2 cellular contexts compared by ENCODE assay signal in the genomic region with DNA sequence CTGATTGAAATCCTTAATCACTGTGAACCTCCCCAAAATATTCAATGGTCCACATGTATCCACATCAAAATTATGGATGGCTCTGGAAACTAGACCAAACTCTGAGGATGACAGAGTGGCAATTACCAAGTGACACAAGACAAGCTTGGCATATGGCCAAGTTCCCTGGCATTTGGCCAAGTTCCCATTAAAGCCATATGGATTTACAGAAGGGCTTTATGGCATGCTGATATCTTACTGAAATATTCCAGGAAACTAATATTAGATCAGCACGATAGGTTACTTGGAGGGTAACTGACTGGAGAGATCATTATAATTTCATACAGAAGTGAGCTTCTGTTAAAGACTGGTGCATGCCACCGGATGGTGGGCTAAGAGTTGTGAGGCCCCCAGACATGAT.
TF ChIP-seq lines count a peak whose summit lies in the region.

No MANE protein-coding gene starts in this region.

TF ChIP-seq in GM23338, 12 proteins besides CTCF, POLR2A, EP300 and RAD21 (continued from another document):
- TF ChIP-seq, protein P1, sequence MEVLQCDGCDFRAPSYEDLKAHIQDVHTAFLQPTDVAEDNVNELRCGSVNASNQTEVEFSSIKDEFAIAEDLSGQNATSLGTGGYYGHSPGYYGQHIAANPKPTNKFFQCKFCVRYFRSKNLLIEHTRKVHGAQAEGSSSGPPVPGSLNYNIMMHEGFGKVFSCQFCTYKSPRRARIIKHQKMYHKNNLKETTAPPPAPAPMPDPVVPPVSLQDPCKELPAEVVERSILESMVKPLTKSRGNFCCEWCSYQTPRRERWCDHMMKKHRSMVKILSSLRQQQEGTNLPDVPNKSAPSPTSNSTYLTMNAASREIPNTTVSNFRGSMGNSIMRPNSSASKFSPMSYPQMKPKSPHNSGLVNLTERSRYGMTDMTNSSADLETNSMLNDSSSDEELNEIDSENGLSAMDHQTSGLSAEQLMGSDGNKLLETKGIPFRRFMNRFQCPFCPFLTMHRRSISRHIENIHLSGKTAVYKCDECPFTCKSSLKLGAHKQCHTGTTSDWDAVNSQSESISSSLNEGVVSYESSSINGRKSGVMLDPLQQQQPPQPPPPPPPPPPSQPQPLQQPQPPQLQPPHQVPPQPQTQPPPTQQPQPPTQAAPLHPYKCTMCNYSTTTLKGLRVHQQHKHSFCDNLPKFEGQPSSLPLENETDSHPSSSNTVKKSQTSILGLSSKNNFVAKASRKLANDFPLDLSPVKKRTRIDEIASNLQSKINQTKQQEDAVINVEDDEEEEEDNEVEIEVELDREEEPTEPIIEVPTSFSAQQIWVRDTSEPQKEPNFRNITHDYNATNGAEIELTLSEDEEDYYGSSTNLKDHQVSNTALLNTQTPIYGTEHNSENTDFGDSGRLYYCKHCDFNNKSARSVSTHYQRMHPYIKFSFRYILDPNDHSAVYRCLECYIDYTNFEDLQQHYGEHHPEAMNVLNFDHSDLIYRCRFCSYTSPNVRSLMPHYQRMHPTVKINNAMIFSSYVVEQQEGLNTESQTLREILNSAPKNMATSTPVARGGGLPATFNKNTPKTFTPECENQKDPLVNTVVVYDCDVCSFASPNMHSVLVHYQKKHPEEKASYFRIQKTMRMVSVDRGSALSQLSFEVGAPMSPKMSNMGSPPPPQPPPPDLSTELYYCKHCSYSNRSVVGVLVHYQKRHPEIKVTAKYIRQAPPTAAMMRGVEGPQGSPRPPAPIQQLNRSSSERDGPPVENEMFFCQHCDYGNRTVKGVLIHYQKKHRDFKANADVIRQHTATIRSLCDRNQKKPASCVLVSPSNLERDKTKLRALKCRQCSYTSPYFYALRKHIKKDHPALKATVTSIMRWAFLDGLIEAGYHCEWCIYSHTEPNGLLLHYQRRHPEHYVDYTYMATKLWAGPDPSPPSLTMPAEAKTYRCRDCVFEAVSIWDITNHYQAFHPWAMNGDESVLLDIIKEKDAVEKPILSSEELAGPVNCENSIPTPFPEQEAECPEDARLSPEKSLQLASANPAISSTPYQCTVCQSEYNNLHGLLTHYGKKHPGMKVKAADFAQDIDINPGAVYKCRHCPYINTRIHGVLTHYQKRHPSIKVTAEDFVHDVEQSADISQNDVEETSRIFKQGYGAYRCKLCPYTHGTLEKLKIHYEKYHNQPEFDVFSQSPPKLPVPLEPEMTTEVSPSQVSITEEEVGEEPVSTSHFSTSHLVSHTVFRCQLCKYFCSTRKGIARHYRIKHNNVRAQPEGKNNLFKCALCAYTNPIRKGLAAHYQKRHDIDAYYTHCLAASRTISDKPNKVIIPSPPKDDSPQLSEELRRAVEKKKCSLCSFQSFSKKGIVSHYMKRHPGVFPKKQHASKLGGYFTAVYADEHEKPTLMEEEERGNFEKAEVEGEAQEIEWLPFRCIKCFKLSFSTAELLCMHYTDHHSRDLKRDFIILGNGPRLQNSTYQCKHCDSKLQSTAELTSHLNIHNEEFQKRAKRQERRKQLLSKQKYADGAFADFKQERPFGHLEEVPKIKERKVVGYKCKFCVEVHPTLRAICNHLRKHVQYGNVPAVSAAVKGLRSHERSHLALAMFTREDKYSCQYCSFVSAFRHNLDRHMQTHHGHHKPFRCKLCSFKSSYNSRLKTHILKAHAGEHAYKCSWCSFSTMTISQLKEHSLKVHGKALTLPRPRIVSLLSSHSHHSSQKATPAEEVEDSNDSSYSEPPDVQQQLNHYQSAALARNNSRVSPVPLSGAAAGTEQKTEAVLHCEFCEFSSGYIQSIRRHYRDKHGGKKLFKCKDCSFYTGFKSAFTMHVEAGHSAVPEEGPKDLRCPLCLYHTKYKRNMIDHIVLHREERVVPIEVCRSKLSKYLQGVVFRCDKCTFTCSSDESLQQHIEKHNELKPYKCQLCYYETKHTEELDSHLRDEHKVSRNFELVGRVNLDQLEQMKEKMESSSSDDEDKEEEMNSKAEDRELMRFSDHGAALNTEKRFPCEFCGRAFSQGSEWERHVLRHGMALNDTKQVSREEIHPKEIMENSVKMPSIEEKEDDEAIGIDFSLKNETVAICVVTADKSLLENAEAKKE (CRISPR knock-in tag; IDR thresholded peaks at IDR 0.05): no peak
- TF ChIP-seq ETS1 (IDR thresholded peaks at IDR 0.05) (no peak), ZNF114 (CRISPR knock-in tag; IDR thresholded peaks at IDR 0.05) (no peak), NANOG (IDR thresholded peaks at IDR 0.05; ENCODE audit: borderline replicate concordance) (no peak), STAT1 (IDR thresholded peaks at IDR 0.05; ENCODE audit: unreplicated experiment) (no peak), EZH2 (IDR thresholded peaks at IDR 0.05; ENCODE audit: low read depth, unreplicated experiment) (no peak), CREB1 (CRISPR knock-in tag; IDR thresholded peaks at IDR 0.05; ENCODE audit: low read depth) (no peak)

TF ChIP-seq in WTC11, 78 proteins besides CTCF, POLR2A, EP300 and RAD21 (continued from another document):
- TF ChIP-seq, protein P2, sequence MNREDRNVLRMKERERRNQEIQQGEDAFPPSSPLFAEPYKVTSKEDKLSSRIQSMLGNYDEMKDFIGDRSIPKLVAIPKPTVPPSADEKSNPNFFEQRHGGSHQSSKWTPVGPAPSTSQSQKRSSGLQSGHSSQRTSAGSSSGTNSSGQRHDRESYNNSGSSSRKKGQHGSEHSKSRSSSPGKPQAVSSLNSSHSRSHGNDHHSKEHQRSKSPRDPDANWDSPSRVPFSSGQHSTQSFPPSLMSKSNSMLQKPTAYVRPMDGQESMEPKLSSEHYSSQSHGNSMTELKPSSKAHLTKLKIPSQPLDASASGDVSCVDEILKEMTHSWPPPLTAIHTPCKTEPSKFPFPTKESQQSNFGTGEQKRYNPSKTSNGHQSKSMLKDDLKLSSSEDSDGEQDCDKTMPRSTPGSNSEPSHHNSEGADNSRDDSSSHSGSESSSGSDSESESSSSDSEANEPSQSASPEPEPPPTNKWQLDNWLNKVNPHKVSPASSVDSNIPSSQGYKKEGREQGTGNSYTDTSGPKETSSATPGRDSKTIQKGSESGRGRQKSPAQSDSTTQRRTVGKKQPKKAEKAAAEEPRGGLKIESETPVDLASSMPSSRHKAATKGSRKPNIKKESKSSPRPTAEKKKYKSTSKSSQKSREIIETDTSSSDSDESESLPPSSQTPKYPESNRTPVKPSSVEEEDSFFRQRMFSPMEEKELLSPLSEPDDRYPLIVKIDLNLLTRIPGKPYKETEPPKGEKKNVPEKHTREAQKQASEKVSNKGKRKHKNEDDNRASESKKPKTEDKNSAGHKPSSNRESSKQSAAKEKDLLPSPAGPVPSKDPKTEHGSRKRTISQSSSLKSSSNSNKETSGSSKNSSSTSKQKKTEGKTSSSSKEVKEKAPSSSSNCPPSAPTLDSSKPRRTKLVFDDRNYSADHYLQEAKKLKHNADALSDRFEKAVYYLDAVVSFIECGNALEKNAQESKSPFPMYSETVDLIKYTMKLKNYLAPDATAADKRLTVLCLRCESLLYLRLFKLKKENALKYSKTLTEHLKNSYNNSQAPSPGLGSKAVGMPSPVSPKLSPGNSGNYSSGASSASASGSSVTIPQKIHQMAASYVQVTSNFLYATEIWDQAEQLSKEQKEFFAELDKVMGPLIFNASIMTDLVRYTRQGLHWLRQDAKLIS (CRISPR knock-in tag; IDR thresholded peaks at IDR 0.05; ENCODE audit: borderline replicate concordance): no peak
- TF ChIP-seq TEAD1 (CRISPR knock-in tag; IDR thresholded peaks at IDR 0.05): no peak
- TF ChIP-seq RELA (CRISPR knock-in tag; IDR thresholded peaks at IDR 0.05; ENCODE audit: borderline replicate concordance): no peak
- TF ChIP-seq MLX (CRISPR knock-in tag; IDR thresholded peaks at IDR 0.05): no peak
